In the genomic region with DNA sequence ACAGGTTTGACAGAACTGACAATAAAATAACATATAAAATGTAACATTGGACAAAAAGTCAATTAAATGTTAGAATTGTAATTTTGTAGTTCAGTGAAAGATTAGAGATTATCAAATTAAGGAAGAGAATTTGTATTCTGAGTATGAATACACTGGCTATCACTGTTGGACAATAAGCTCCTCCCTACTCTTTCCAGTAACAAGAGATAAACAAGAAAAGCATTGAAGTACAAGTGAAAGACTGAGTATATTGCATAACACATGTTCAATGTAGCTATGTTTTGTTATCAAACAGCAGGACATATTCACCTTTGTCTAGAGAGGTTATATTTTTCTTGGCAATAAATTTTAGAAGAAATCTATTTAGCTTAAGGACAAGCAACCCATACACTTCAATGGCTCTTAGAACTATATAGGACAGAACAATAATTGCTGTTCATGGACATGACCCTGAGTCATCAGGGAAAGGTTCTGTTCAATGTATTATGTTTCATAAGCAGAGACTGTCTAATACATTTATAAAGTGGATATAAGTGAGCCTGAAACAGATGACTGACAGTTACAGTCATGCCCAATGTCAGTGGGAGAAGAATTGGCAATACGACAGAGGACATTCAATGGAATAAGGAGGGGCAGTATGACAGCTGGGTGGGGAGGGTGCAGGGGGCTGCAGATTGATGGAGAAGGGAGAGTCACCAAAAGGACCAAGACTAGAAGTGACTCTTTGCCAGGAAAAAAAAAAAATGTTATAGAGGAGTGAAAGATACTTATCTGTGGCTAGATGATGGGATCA, we compare ENCODE assay signal across 26 cellular contexts.
"Had no signal": no experiment of that assay in that cellular context is flagged by ENCODE, and none has a peak within 500 bp of the region (broad histone marks: within the 10 kb centered on the region; RNA-seq: fewer than 3 reads in every experiment).

No MANE protein-coding gene starts in this region.

- H3K4me3 ChIP-seq: coronary artery, gastroesophageal sphincter, heart right ventricle, lower lobe of right lung, ovary, psoas muscle, sigmoid colon, testis, tibial artery had no signal

- DNase-seq: dermis blood vessel endothelial cell; effector memory CD8-positive, alpha-beta T cell; heart right ventricle; hippocampal formation; islet precursor cell; kidney glomerular epithelial cell; left colon; left ventricle myocardium superior; lower lobe of right lung; natural killer cell; occipital lobe; ovary; psoas muscle; right cardiac atrium; sigmoid colon; stimulated activated CD4-positive, alpha-beta T cell treated with anti-CD3 and anti-CD28 coated beads, Interleukin-2, amount 100 ng/mL, for 24 hours; stimulated activated CD4-positive, alpha-beta T cell treated with anti-CD3 and anti-CD28 coated beads, Interleukin-4, amount 100 ng/mL, for 4 hours; stimulated activated naive CD8-positive, alpha-beta T cell treated with anti-CD3 and anti-CD28 coated beads, Interleukin-15, Interleukin-2, amounts not matched to agents 100 U/mL and 50 U/mL, for 24 hours; substantia nigra; testis; tibial artery had no signal

- H3K36me3 ChIP-seq: gastroesophageal sphincter, heart right ventricle, lower lobe of right lung, ovary, sigmoid colon, tibial artery had no signal

- H3K4me1 ChIP-seq: gastroesophageal sphincter, heart right ventricle, lower lobe of right lung, psoas muscle, sigmoid colon, testis, tibial artery had no signal

- ATAC-seq: effector memory CD8-positive, alpha-beta T cell; gastroesophageal sphincter; heart right ventricle; left colon; left ventricle myocardium superior; lower lobe of right lung; natural killer cell; psoas muscle; right cardiac atrium; stimulated activated memory B cell treated with anti-CD40 and anti-IgM and Interleukin-4, amounts not matched to agents 10 μg/mL and 1 μg/mL and 100 μg/mL, for 72 hours; stimulated activated naive CD8-positive, alpha-beta T cell treated with anti-CD3 and anti-CD28 coated beads, Interleukin-15, Interleukin-2, amounts not matched to agents 100 U/mL and 50 U/mL, for 24 hours had no signal

- H3K27ac ChIP-seq: coronary artery, gastroesophageal sphincter, heart right ventricle, lower lobe of right lung, ovary, psoas muscle, sigmoid colon, testis, tibial artery had no signal

- H3K27me3 ChIP-seq: gastroesophageal sphincter, heart right ventricle, ovary, sigmoid colon, testis, tibial artery had no signal

- FAIRE-seq: endometrium, urothelium cell line had no signal

- H3K9me3 ChIP-seq: lower lobe of right lung, ovary, psoas muscle, sigmoid colon, testis, tibial artery had no signal
